Comparison of ENCODE assay signal across 1 cellular context in the genomic region with DNA sequence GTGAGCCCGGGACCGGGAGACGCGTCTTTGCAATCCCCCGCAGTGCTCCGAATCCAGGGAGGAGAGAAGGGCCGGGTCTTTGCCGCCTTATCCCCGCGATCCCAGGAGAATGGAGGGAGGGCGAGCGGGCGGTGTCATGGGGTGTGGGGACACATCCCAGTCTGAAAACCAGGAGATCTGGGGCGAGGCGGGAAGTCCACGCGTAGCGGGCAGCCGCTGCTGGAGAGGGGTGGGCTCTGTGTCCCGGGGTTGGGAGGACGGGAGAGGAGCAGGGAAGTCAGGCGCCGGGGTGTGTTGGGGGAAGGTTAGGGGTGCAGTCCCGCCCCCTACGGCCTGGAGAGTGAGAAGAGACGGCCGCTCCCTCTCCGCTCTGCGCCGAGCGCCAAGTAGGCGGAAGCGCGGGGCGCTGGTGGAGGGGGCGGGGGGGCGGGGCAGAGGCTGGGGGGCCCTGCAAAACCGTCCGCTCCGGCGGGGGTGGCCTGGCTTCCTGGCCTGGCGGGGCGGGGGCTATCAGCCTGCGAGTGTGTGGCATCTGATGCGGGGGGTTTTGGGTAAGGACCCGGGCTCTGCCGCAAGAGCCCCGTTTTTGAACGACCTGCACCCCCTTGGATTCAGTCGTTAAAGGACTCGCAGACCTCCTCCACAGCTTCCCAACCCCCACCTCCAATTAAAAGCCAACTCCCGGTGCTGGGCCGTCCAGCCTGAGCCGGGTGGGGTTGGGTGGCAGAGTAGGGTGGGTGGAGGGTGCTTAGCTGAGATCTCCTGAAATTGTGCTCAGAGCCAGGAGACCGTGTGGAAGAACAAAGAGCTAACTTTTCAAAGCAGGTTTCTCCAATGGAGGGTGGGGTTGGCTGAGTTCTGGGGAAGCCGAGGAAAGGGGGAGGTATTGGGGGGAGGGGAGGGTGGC.
A peak's percentile ranks its signal among the peaks of the same experiment; 100 is the strongest.
TF ChIP-seq lines count a peak whose summit lies in the region.

No MANE protein-coding gene starts in this region.

TF ChIP-seq in WTC11, 78 proteins besides CTCF, POLR2A, EP300 and RAD21 (continued from another document and continues in another):
- TF ChIP-seq, protein P1, sequence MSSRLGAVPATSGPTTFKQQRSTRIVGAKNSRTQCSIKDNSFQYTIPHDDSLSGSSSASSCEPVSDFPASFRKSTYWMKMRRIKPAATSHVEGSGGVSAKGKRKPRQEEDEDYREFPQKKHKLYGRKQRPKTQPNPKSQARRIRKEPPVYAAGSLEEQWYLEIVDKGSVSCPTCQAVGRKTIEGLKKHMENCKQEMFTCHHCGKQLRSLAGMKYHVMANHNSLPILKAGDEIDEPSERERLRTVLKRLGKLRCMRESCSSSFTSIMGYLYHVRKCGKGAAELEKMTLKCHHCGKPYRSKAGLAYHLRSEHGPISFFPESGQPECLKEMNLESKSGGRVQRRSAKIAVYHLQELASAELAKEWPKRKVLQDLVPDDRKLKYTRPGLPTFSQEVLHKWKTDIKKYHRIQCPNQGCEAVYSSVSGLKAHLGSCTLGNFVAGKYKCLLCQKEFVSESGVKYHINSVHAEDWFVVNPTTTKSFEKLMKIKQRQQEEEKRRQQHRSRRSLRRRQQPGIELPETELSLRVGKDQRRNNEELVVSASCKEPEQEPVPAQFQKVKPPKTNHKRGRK (CRISPR knock-in tag; IDR thresholded peaks at IDR 0.05; ENCODE audit: borderline replicate concordance) = no peak
- TF ChIP-seq, protein P2, sequence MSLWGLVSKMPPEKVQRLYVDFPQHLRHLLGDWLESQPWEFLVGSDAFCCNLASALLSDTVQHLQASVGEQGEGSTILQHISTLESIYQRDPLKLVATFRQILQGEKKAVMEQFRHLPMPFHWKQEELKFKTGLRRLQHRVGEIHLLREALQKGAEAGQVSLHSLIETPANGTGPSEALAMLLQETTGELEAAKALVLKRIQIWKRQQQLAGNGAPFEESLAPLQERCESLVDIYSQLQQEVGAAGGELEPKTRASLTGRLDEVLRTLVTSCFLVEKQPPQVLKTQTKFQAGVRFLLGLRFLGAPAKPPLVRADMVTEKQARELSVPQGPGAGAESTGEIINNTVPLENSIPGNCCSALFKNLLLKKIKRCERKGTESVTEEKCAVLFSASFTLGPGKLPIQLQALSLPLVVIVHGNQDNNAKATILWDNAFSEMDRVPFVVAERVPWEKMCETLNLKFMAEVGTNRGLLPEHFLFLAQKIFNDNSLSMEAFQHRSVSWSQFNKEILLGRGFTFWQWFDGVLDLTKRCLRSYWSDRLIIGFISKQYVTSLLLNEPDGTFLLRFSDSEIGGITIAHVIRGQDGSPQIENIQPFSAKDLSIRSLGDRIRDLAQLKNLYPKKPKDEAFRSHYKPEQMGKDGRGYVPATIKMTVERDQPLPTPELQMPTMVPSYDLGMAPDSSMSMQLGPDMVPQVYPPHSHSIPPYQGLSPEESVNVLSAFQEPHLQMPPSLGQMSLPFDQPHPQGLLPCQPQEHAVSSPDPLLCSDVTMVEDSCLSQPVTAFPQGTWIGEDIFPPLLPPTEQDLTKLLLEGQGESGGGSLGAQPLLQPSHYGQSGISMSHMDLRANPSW (CRISPR knock-in tag; conservative IDR thresholded peaks at IDR 0.05; ENCODE audit: low read depth) = no peak
- TF ChIP-seq CREM (CRISPR knock-in tag; IDR thresholded peaks at IDR 0.05) = no peak
- no peak for TF ChIP-seq OVOL2 (CRISPR knock-in tag; IDR thresholded peaks at IDR 0.05; ENCODE audit: borderline replicate concordance)
- no peak for TF ChIP-seq ZNF121 (CRISPR knock-in tag; IDR thresholded peaks at IDR 0.05)
- no peak for TF ChIP-seq ZNF416 (CRISPR knock-in tag; IDR thresholded peaks at IDR 0.05)
- TF ChIP-seq GTF2I (CRISPR knock-in tag; conservative IDR thresholded peaks at IDR 0.05) = no peak
- no peak; the same call in none of the 2 replicates for TF ChIP-seq SP1 (CRISPR knock-in tag; conservative IDR thresholded peaks at IDR 0.05)
- no peak for TF ChIP-seq ZNF138 (CRISPR knock-in tag; conservative IDR thresholded peaks at IDR 0.05)
- no peak for TF ChIP-seq ESRRA (CRISPR knock-in tag; IDR thresholded peaks at IDR 0.05; ENCODE audit: borderline replicate concordance)
- TF ChIP-seq, protein P3, sequence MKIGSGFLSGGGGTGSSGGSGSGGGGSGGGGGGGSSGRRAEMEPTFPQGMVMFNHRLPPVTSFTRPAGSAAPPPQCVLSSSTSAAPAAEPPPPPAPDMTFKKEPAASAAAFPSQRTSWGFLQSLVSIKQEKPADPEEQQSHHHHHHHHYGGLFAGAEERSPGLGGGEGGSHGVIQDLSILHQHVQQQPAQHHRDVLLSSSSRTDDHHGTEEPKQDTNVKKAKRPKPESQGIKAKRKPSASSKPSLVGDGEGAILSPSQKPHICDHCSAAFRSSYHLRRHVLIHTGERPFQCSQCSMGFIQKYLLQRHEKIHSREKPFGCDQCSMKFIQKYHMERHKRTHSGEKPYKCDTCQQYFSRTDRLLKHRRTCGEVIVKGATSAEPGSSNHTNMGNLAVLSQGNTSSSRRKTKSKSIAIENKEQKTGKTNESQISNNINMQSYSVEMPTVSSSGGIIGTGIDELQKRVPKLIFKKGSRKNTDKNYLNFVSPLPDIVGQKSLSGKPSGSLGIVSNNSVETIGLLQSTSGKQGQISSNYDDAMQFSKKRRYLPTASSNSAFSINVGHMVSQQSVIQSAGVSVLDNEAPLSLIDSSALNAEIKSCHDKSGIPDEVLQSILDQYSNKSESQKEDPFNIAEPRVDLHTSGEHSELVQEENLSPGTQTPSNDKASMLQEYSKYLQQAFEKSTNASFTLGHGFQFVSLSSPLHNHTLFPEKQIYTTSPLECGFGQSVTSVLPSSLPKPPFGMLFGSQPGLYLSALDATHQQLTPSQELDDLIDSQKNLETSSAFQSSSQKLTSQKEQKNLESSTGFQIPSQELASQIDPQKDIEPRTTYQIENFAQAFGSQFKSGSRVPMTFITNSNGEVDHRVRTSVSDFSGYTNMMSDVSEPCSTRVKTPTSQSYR (CRISPR knock-in tag; IDR thresholded peaks at IDR 0.05) = 0 out of 2 replicates have a peak, but pooled peaks have one; percentile 2
- peak; percentile 86; the same call in 1 of the 2 replicates for TF ChIP-seq IRF1 (CRISPR knock-in tag; IDR thresholded peaks at IDR 0.05)
- TF ChIP-seq, protein P4, sequence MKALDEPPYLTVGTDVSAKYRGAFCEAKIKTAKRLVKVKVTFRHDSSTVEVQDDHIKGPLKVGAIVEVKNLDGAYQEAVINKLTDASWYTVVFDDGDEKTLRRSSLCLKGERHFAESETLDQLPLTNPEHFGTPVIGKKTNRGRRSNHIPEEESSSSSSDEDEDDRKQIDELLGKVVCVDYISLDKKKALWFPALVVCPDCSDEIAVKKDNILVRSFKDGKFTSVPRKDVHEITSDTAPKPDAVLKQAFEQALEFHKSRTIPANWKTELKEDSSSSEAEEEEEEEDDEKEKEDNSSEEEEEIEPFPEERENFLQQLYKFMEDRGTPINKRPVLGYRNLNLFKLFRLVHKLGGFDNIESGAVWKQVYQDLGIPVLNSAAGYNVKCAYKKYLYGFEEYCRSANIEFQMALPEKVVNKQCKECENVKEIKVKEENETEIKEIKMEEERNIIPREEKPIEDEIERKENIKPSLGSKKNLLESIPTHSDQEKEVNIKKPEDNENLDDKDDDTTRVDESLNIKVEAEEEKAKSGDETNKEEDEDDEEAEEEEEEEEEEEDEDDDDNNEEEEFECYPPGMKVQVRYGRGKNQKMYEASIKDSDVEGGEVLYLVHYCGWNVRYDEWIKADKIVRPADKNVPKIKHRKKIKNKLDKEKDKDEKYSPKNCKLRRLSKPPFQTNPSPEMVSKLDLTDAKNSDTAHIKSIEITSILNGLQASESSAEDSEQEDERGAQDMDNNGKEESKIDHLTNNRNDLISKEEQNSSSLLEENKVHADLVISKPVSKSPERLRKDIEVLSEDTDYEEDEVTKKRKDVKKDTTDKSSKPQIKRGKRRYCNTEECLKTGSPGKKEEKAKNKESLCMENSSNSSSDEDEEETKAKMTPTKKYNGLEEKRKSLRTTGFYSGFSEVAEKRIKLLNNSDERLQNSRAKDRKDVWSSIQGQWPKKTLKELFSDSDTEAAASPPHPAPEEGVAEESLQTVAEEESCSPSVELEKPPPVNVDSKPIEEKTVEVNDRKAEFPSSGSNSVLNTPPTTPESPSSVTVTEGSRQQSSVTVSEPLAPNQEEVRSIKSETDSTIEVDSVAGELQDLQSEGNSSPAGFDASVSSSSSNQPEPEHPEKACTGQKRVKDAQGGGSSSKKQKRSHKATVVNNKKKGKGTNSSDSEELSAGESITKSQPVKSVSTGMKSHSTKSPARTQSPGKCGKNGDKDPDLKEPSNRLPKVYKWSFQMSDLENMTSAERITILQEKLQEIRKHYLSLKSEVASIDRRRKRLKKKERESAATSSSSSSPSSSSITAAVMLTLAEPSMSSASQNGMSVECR (CRISPR knock-in tag; IDR thresholded peaks at IDR 0.05; ENCODE audit: borderline replicate concordance) = 0 out of 2 replicates have a peak, but pooled peaks have one; percentile 18
- no peak for TF ChIP-seq MYBL2 (CRISPR knock-in tag; IDR thresholded peaks at IDR 0.05)
- no peak for TF ChIP-seq CBFB (CRISPR knock-in tag; IDR thresholded peaks at IDR 0.05; ENCODE audit: low read depth)
- no peak for TF ChIP-seq NR3C1 (CRISPR knock-in tag; conservative IDR thresholded peaks at IDR 0.05; ENCODE audit: low read depth)
- TF ChIP-seq JAZF1 (CRISPR knock-in tag; IDR thresholded peaks at IDR 0.05) = no peak
- TF ChIP-seq, protein P5, sequence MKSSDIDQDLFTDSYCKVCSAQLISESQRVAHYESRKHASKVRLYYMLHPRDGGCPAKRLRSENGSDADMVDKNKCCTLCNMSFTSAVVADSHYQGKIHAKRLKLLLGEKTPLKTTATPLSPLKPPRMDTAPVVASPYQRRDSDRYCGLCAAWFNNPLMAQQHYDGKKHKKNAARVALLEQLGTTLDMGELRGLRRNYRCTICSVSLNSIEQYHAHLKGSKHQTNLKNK (CRISPR knock-in tag; IDR thresholded peaks at IDR 0.05) = no peak
- TF ChIP-seq AR (CRISPR knock-in tag; IDR thresholded peaks at IDR 0.05) = no peak
- TF ChIP-seq ZNF317 (CRISPR knock-in tag; IDR thresholded peaks at IDR 0.05; ENCODE audit: borderline replicate concordance, low read depth) = no peak
- TF ChIP-seq, protein P6, sequence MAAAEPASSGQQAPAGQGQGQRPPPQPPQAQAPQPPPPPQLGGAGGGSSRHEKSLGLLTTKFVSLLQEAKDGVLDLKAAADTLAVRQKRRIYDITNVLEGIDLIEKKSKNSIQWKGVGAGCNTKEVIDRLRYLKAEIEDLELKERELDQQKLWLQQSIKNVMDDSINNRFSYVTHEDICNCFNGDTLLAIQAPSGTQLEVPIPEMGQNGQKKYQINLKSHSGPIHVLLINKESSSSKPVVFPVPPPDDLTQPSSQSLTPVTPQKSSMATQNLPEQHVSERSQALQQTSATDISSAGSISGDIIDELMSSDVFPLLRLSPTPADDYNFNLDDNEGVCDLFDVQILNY (CRISPR knock-in tag; IDR thresholded peaks at IDR 0.05) = no peak
- no peak for TF ChIP-seq ZBTB21 (CRISPR knock-in tag; IDR thresholded peaks at IDR 0.05; ENCODE audit: borderline replicate concordance)
- peak; percentile 54; the same call in 1 of the 2 replicates for TF ChIP-seq NFE2L1 (CRISPR knock-in tag; IDR thresholded peaks at IDR 0.05)
- TF ChIP-seq FOXP1 (CRISPR knock-in tag; IDR thresholded peaks at IDR 0.05; ENCODE audit: borderline replicate concordance) = peak; percentile 12; the same call in 1 of the 2 replicates
- no peak for TF ChIP-seq ZNF671 (CRISPR knock-in tag; IDR thresholded peaks at IDR 0.05)
- TF ChIP-seq EMX1 (CRISPR knock-in tag; IDR thresholded peaks at IDR 0.05) = no peak
- no peak for TF ChIP-seq ZNF263 (CRISPR knock-in tag; IDR thresholded peaks at IDR 0.05; ENCODE audit: low read depth)
- TF ChIP-seq RORB (CRISPR knock-in tag; IDR thresholded peaks at IDR 0.05) = 0 out of 2 replicates have a peak, but pooled peaks have one; percentile 31
- TF ChIP-seq GABPB1 (CRISPR knock-in tag; IDR thresholded peaks at IDR 0.05) = no peak
- no peak for TF ChIP-seq E2F1 (CRISPR knock-in tag; IDR thresholded peaks at IDR 0.05)
